13 cellular contexts compared by ENCODE assay signal in genomic region chr2:20561703-20562454, GRCh38.
DNase-seq lines count a peak whose midpoint lies in the region; ATAC-seq, FAIRE-seq and TF ChIP-seq lines count a peak whose summit lies in the region.
"Had no signal": no experiment of that assay in that cellular context is flagged by ENCODE, and none has a peak within 500 bp of the region (broad histone marks: within the 10 kb centered on the region; RNA-seq: fewer than 3 reads in every experiment).

No MANE protein-coding gene starts in this region.

- H3K4me3 Mint-ChIP-seq in astrocyte (ENCODE audit: unreplicated experiment) (no peak overlapping the region), natural killer cell (no peak overlapping the region)

- H3K27me3 Mint-ChIP-seq in astrocyte (ENCODE audit: low read depth, unreplicated experiment) (peaks cover 2% of the 10 kb centered on the region), natural killer cell (ENCODE audit: low read depth in 2 of 2) (peaks cover 2 to 9% of the 10 kb centered on the region in 2 donors)

- H2AFZ ChIP-seq in astrocyte (ENCODE audit: low read depth, low read length) = no peak overlapping the region

- intact Hi-C loops in A673 (cut with micrococcal nuclease; ENCODE audit: unreplicated experiment) = no loop called here
- intact Hi-C loops in natural killer cell (cut with micrococcal nuclease) = no loop called here

- ATAC-seq in GM19397 (IDR thresholded peaks at IDR 0.05; ENCODE audit: unreplicated experiment) (no peak), natural killer cell (no peak)
- ATAC-seq: body of pancreas had no signal

- POLR2A ChIA-PET in A673 (lab: Charles Lee; ENCODE audit: low non-redundant PET) = no interaction called here

- no peaks in the 10 kb centered on the region for H3K36me3 ChIP-seq in A673 (ENCODE audit: insufficient read depth, low read length, poor library complexity, severe bottlenecking)
- no peaks in the 10 kb centered on the region for H3K36me3 ChIP-seq in astrocyte (ENCODE audit: insufficient read depth, low read length)
- H3K36me3 ChIP-seq: esophagus squamous epithelium, left ventricle myocardium inferior had no signal

- H3K4me2 ChIP-seq in astrocyte (ENCODE audit: low read length) = peak overlapping the region; percentile 53
- H3K4me2 ChIP-seq: KMS-11 had no signal

- H3K79me2 ChIP-seq in astrocyte (ENCODE audit: insufficient read depth, low read length) = no peaks in the 10 kb centered on the region

- H3K27ac ChIP-seq in A673 (ENCODE audit: low read depth, low read length, poor library complexity, severe bottlenecking) (no peak overlapping the region), astrocyte (ENCODE audit: low read depth, low read length) (peak overlapping the region; percentile 43)
- H3K27ac ChIP-seq: body of pancreas, KMS-11 had no signal

- H4K20me1 ChIP-seq in astrocyte (ENCODE audit: insufficient read depth, low read length) = no peaks in the 10 kb centered on the region

- BruUV-seq in A673 (replicated peaks; lab: Mats Ljungman, UMichigan) = no TSS peak

- DNase-seq in A673 (ENCODE audit: low spot score) (peak; percentile 79), HPDE6-E6E7 (ENCODE audit: extremely low spot score) (peak; percentile 53), astrocyte (ENCODE audit: low read depth) (peak; percentile 87), glomerular visceral epithelial cell (ENCODE audit: extremely low spot score) (peak; percentile 47), putamen (ENCODE audit: low spot score) (no peak), natural killer cell (no peak)
- no peak for DNase-seq in effector CD8-positive, alpha-beta T cell (lab: John Stamatoyannopoulos, UW)
- DNase-seq: body of pancreas, esophagus squamous epithelium, left ventricle myocardium inferior, substantia nigra had no signal

- peaks cover 16% of the 10 kb centered on the region for H3K4me1 ChIP-seq in A673 (ENCODE audit: insufficient read depth, low read length, poor library complexity, severe bottlenecking)
- H3K4me1 ChIP-seq in astrocyte (ENCODE audit: insufficient read depth, low read length) = peaks cover 37% of the 10 kb centered on the region
- H3K4me1 ChIP-seq: body of pancreas had no signal

- H3K9ac ChIP-seq in astrocyte (ENCODE audit: low read length) = no peak overlapping the region
- H3K9ac ChIP-seq: KMS-11 had no signal

- H3K27me3 ChIP-seq in A673 (replicated peaks; ENCODE audit: insufficient read depth, low read depth, low read length, poor library complexity) = no peaks in the 10 kb centered on the region
- no peaks in the 10 kb centered on the region for H3K27me3 ChIP-seq in astrocyte (ENCODE audit: insufficient read depth, low read length)
- H3K27me3 ChIP-seq: body of pancreas, esophagus squamous epithelium had no signal

- H3K4me1 Mint-ChIP-seq in astrocyte (ENCODE audit: low read depth, unreplicated experiment) (peaks cover 31% of the 10 kb centered on the region), natural killer cell (no peaks in the 10 kb centered on the region)

- no peaks in the 10 kb centered on the region for H3K9me3 ChIP-seq in A673 (ENCODE audit: low read depth, low read length, poor library complexity, severe bottlenecking)
- H3K9me3 ChIP-seq in astrocyte (ENCODE audit: insufficient read depth, low read depth, low read length) = no peaks in the 10 kb centered on the region
- H3K9me3 ChIP-seq: body of pancreas, esophagus squamous epithelium, left ventricle myocardium inferior had no signal

- no peaks in the 10 kb centered on the region for H3K36me3 Mint-ChIP-seq in astrocyte (ENCODE audit: low read depth, unreplicated experiment)
- no peaks in the 10 kb centered on the region for H3K36me3 Mint-ChIP-seq in natural killer cell

- TF ChIP-seq CTCF in A673 (conservative IDR thresholded peaks at IDR 0.05; ENCODE audit: low read depth, low read length) (no peak), astrocyte (IDR thresholded peaks at IDR 0.05; ENCODE audit: insufficient read depth, low read depth, low read length) (no peak), natural killer cell (IDR thresholded peaks at IDR 0.05) (no peak)

- FAIRE-seq in astrocyte (lab: Jason Lieb, UNC) = peak; percentile 55

- H3K27ac Mint-ChIP-seq in astrocyte (ENCODE audit: unreplicated experiment) (peak overlapping the region; percentile 3), natural killer cell (no peak overlapping the region)

- CTCF ChIA-PET in A673 (lab: Charles Lee) = no interaction called here

- H3K4me3 ChIP-seq in A673 (ENCODE audit: low read depth, low read length, poor library complexity, severe bottlenecking) (no peak overlapping the region), astrocyte (ENCODE audit: insufficient read depth, low read depth, low read length) (no peak overlapping the region)
- H3K4me3 ChIP-seq: body of pancreas, esophagus squamous epithelium, left ventricle myocardium inferior had no signal

- H3K9me3 Mint-ChIP-seq in astrocyte (ENCODE audit: unreplicated experiment) = no peaks in the 10 kb centered on the region
- H3K9me3 Mint-ChIP-seq in natural killer cell = no peaks in the 10 kb centered on the region

Comparison
In these comparisons a context has a peak if more than half of its experiments do, and no peak if none do; other contexts are left out.
1. DNase-seq: peak in A673 (single experiment), HPDE6-E6E7 (single experiment), astrocyte (single experiment) and glomerular visceral epithelial cell (single experiment); none in effector CD8-positive, alpha-beta T cell (single experiment), putamen (single experiment) and natural killer cell (single experiment).